In genomic region chr17:75181608-75182318, GRCh38 we compare ENCODE assay signal across 1 cellular context.
TF ChIP-seq lines count a peak whose summit lies in the region.

No MANE protein-coding gene starts in this region.

TF ChIP-seq in IMR-90, 13 proteins besides CTCF, POLR2A, EP300 and RAD21:
- TF ChIP-seq ELK1 (IDR thresholded peaks at IDR 0.05; ENCODE audit: borderline replicate concordance, low read depth, low read length) (no peak), NFE2L2 (IDR thresholded peaks at IDR 0.05; ENCODE audit: low read depth, low read length) (no peak), MXI1 (IDR thresholded peaks at IDR 0.05; ENCODE audit: borderline replicate concordance, low read depth, low read length) (no peak), MAFK (IDR thresholded peaks at IDR 0.05; ENCODE audit: low read depth, low read length) (no peak)
